ENCODE assay signal across 16 cellular contexts in genomic region chr9:34810187-34810524, GRCh38.
"Had no signal": no experiment of that assay in that cellular context is flagged by ENCODE, and none has a peak within 500 bp of the region (broad histone marks: within the 10 kb centered on the region; RNA-seq: fewer than 3 reads in every experiment).

No MANE protein-coding gene starts in this region.

- H3K9me3 ChIP-seq: prostate gland had no signal

- DNase-seq: activated CD4-positive, alpha-beta T cell treated with anti-CD3 and anti-CD28 coated beads for 1 hour; activated CD4-positive, alpha-beta T cell treated with anti-CD3 and anti-CD28 coated beads, Interleukin-2, amount 50 U/mL, for 1 hour; activated naive CD4-positive, alpha-beta T cell treated with Interleukin-2 at 50 U/mL for 16 hours; activated T-cell treated with anti-CD3 and anti-CD28 coated beads, Interleukin-2, amount 50 U/mL, for 72 hours; effector CD8-positive, alpha-beta T cell; left lung; ovary; stimulated activated naive B cell treated with anti-CD40 and anti-IgM and Interleukin-4, amounts not matched to agents 10 μg/mL and 1 μg/mL and 100 μg/mL, for 72 hours; T-helper 17 cell; T1000; transverse colon had no signal

- H3K36me3 Mint-ChIP-seq: stimulated activated naive B cell treated with anti-CD40 and anti-IgM and Interleukin-4, amounts not matched to agents 10 μg/mL and 1 μg/mL and 100 μg/mL, for 72 hours had no signal

- H3K27ac ChIP-seq: heart left ventricle, left lung, ovary, prostate gland, transverse colon had no signal

- H3K36me3 ChIP-seq: heart left ventricle, left lung, ovary, prostate gland, transverse colon had no signal

- H3K4me3 ChIP-seq: left lung, ovary had no signal

- ATAC-seq: activated CD8-positive, alpha-beta T cell treated with anti-CD3 and anti-CD28 coated beads for 36 hours; activated T-cell treated with anti-CD3 and anti-CD28 coated beads, Interleukin-2, amount 50 U/mL, for 72 hours; T-helper 17 cell had no signal

- H3K4me3 Mint-ChIP-seq: activated CD8-positive, alpha-beta T cell treated with anti-CD3 and anti-CD28 coated beads for 36 hours; activated T-cell treated with anti-CD3 and anti-CD28 coated beads, Interleukin-2, amount 50 U/mL, for 72 hours; T-helper 17 cell had no signal

- H3K27ac Mint-ChIP-seq: activated CD8-positive, alpha-beta T cell treated with anti-CD3 and anti-CD28 coated beads for 36 hours; activated naive CD8-positive, alpha-beta T cell; activated T-cell treated with anti-CD3 and anti-CD28 coated beads, Interleukin-2, amount 50 U/mL, for 72 hours; nephron; T-helper 17 cell had no signal

- H3K27me3 ChIP-seq: ovary had no signal

- H3K4me1 Mint-ChIP-seq: nephron, T-helper 17 cell had no signal

- H3K4me1 ChIP-seq: prostate gland, transverse colon had no signal
